Comparison of ENCODE assay signal across 2 cellular contexts in the genomic region with DNA sequence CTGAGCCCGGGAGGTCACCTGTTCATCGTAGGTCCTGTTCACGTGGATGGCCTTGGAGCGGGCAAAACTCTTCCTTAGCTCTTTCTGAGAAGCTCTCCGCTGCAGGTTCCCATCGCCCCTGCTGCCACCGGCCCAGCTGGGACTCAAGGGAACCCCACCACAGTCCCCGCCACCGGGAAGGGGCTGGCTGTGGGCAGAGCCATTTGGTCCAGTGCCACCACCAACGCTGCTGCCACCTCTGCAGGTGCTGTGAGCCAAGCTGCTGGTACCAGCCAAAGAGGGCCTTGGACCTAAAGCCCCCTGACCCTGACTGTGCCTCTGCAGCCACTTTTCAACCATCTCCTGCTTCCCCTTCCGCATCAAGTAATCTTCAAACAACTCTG.
TF ChIP-seq lines count a peak whose summit lies in the region.

No MANE protein-coding gene starts in this region.

TF ChIP-seq in IMR-90, 13 proteins besides CTCF, POLR2A, EP300 and RAD21:
- TF ChIP-seq BHLHE40 (IDR thresholded peaks at IDR 0.05; ENCODE audit: low read depth, low read length) = no peak
- TF ChIP-seq FOS (IDR thresholded peaks at IDR 0.05; ENCODE audit: low read depth, low read length) = no peak
- no peak for TF ChIP-seq MXI1 (IDR thresholded peaks at IDR 0.05; ENCODE audit: borderline replicate concordance, low read depth, low read length)
- no peak for TF ChIP-seq SMC3 (IDR thresholded peaks at IDR 0.05; ENCODE audit: low read depth, low read length)
- TF ChIP-seq CHD1 (IDR thresholded peaks at IDR 0.05; ENCODE audit: low read depth, low read length) = no peak

TF ChIP-seq in H1, 55 proteins besides CTCF, POLR2A, EP300 and RAD21:
- no peak for TF ChIP-seq HDAC6 (IDR thresholded peaks at IDR 0.05; ENCODE audit: low read depth, low read length)
- no peak for TF ChIP-seq SP2 (IDR thresholded peaks at IDR 0.05; ENCODE audit: low read length)
- TF ChIP-seq TAF1 (IDR thresholded peaks at IDR 0.05; ENCODE audit: low read depth, low read length) = no peak
- no peak for TF ChIP-seq CREB1 (IDR thresholded peaks at IDR 0.05)
- TF ChIP-seq, protein P1, sequence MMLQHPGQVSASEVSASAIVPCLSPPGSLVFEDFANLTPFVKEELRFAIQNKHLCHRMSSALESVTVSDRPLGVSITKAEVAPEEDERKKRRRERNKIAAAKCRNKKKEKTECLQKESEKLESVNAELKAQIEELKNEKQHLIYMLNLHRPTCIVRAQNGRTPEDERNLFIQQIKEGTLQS (IDR thresholded peaks at IDR 0.05; ENCODE audit: insufficient read depth, low read depth, low read length) = no peak
- no peak for TF ChIP-seq BACH1 (IDR thresholded peaks at IDR 0.05; ENCODE audit: low read length)
- no peak for TF ChIP-seq MAFK (IDR thresholded peaks at IDR 0.05; ENCODE audit: low read depth, low read length)
- no peak for TF ChIP-seq NANOG (IDR thresholded peaks at IDR 0.05; ENCODE audit: insufficient read depth, low read depth, low read length, poor library complexity, severe bottlenecking)
- TF ChIP-seq GTF2F1 (IDR thresholded peaks at IDR 0.05; ENCODE audit: borderline replicate concordance, low read depth, low read length) = no peak
- no peak for TF ChIP-seq KDM4A (IDR thresholded peaks at IDR 0.05; ENCODE audit: low read depth, low read length, severe bottlenecking)
